In genomic region chr12:108551556-108551955, GRCh38 we compare ENCODE assay signal across 15 cellular contexts. TPM values are rescaled to one million over a fixed set of nuclear protein-coding genes. Genes with fewer than 3 reads are reported as not detected.
DNase-seq lines count a peak whose midpoint lies in the region; ATAC-seq and TF ChIP-seq lines count a peak whose summit lies in the region.
"Had no signal": no experiment of that assay in that cellular context is flagged by ENCODE, and none has a peak within 500 bp of the region (broad histone marks: within the 10 kb centered on the region; RNA-seq: fewer than 3 reads in every experiment).

No MANE protein-coding gene starts in this region.

- intact Hi-C loops in OCI-LY7 (cut with micrococcal nuclease; ENCODE audit: unreplicated experiment) = no loop called here
- intact Hi-C loops in lower lobe of right lung (cut with DNase I) = no loop called here

- peaks cover 24% of the 10 kb centered on the region; the same call in 1 of the 2 replicates for H4K20me1 ChIP-seq in OCI-LY7 (ENCODE audit: insufficient read depth, low read length)

- H3K4me1 ChIP-seq in OCI-LY7 (ENCODE audit: insufficient read depth, low read length, poor library complexity, severe bottlenecking) = peaks cover 74% of the 10 kb centered on the region
- H3K4me1 ChIP-seq in lower lobe of right lung = peaks cover 16% of the 10 kb centered on the region

- peak overlapping the region; percentile 35 for H3K4me3 ChIP-seq in OCI-LY7 (ENCODE audit: low read depth, low read length, poor library complexity, severe bottlenecking)
- H3K4me3 ChIP-seq in lower lobe of right lung = no peak overlapping the region
- H3K4me3 ChIP-seq: PC-9 had no signal

- no peak for ATAC-seq in activated T-cell treated with anti-CD3 and anti-CD28 coated beads, Interleukin-2, amount 50 U/mL, for 72 hours (replicated peaks in 1 of 2)
- no peak for ATAC-seq in effector memory CD8-positive, alpha-beta T cell (replicated peaks)
- no peak for ATAC-seq in stimulated activated effector memory CD8-positive, alpha-beta T cell treated with anti-CD3 and anti-CD28 coated beads, Interleukin-12 subunit alpha, Interleukin-12 subunit beta, amount 100 ng/mL, for 72 hours
- ATAC-seq in HG03342 (IDR thresholded peaks at IDR 0.05; ENCODE audit: unreplicated experiment) = no peak
- no peak for ATAC-seq in lower lobe of right lung

- H3K27me3 Mint-ChIP-seq in activated T-cell treated with anti-CD3 and anti-CD28 coated beads, Interleukin-2, amount 50 U/mL, for 72 hours (ENCODE audit: low read depth) = no peaks in the 10 kb centered on the region
- H3K27me3 Mint-ChIP-seq in effector memory CD8-positive, alpha-beta T cell = no peaks in the 10 kb centered on the region

- no TSS peak for BruUV-seq in OCI-LY7 (replicated peaks; lab: Mats Ljungman, UMichigan)

- H3K79me2 ChIP-seq in OCI-LY7 (ENCODE audit: insufficient read depth, low read depth, low read length) = peaks cover 98% of the 10 kb centered on the region

- H3K9me3 ChIP-seq in OCI-LY7 (ENCODE audit: low read length) (no peaks in the 10 kb centered on the region), lower lobe of right lung (no peaks in the 10 kb centered on the region)

- no peaks in the 10 kb centered on the region for H3K9me3 Mint-ChIP-seq in activated T-cell treated with anti-CD3 and anti-CD28 coated beads, Interleukin-2, amount 50 U/mL, for 72 hours
- H3K9me3 Mint-ChIP-seq in effector memory CD8-positive, alpha-beta T cell = no peaks in the 10 kb centered on the region
- H3K9me3 Mint-ChIP-seq in stimulated activated effector memory CD8-positive, alpha-beta T cell treated with anti-CD3 and anti-CD28 coated beads, Interleukin-12 subunit alpha, Interleukin-12 subunit beta, amount 100 ng/mL, for 72 hours = no peaks in the 10 kb centered on the region

- H3K27ac ChIP-seq in OCI-LY7 (ENCODE audit: low read depth, low read length, poor library complexity, severe bottlenecking) = peak overlapping the region; percentile 44
- H3K27ac ChIP-seq in lower lobe of right lung = no peak overlapping the region
- H3K27ac ChIP-seq: brain microvascular endothelial cell, KMS-11, PC-9 had no signal

- peaks cover 7 to 20% of the 10 kb centered on the region in 2 donors for H3K36me3 Mint-ChIP-seq in activated T-cell treated with anti-CD3 and anti-CD28 coated beads, Interleukin-2, amount 50 U/mL, for 72 hours (ENCODE audit: insufficient read depth in 2 of 2)
- peaks cover 46% of the 10 kb centered on the region for H3K36me3 Mint-ChIP-seq in effector memory CD8-positive, alpha-beta T cell (ENCODE audit: insufficient read depth)
- peaks cover 69% of the 10 kb centered on the region for H3K36me3 Mint-ChIP-seq in stimulated activated effector memory CD8-positive, alpha-beta T cell treated with anti-CD3 and anti-CD28 coated beads, Interleukin-12 subunit alpha, Interleukin-12 subunit beta, amount 100 ng/mL, for 72 hours

- H2AFZ ChIP-seq in OCI-LY7 (ENCODE audit: low read length) = no peak overlapping the region
- H2AFZ ChIP-seq: PC-9 had no signal

- no peaks in the 10 kb centered on the region for H3K27me3 ChIP-seq in lower lobe of right lung (ENCODE audit: low read depth)
- H3K27me3 ChIP-seq: brain microvascular endothelial cell had no signal

- H3K9me2 ChIP-seq in OCI-LY7 (ENCODE audit: insufficient read depth, low read length) = no peaks in the 10 kb centered on the region

- no peak for DNase-seq in activated T-cell treated with anti-CD3 and anti-CD28 coated beads, Interleukin-2, amount 50 U/mL, for 72 hours
- no peak for DNase-seq in activated T-cell treated with anti-CD3 and anti-CD28 coated beads for 4 hours
- no peak for DNase-seq in OCI-LY7 (ENCODE audit: low spot score)
- DNase-seq in effector memory CD8-positive, alpha-beta T cell = no peak
- no peak for DNase-seq in stimulated activated effector memory CD8-positive, alpha-beta T cell treated with anti-CD3 and anti-CD28 coated beads, Interleukin-12 subunit alpha, Interleukin-12 subunit beta, amount 100 ng/mL, for 72 hours (ENCODE audit: low spot score in 2 of 2)
- no peak for DNase-seq in lower lobe of right lung
- no peak for DNase-seq in NCI-H1436 (lab: John Stamatoyannopoulos, UW)
- DNase-seq: activated CD8-positive, alpha-beta memory T cell treated with anti-CD3 and anti-CD28 coated beads, Interleukin-2, amount 50 U/mL, for 4 hours; brain microvascular endothelial cell; mammary epithelial cell; NCI-H2171; PC-9 had no signal

- TF ChIP-seq CTCF in OCI-LY7 (conservative IDR thresholded peaks at IDR 0.05; ENCODE audit: low read length) = no peak
- no peak for TF ChIP-seq CTCF in lower lobe of right lung (IDR thresholded peaks at IDR 0.05)

- peak overlapping the region; percentile 66 for H3K4me2 ChIP-seq in OCI-LY7 (ENCODE audit: low read length)
- H3K4me2 ChIP-seq: KMS-11, PC-9 had no signal

- H3K4me1 Mint-ChIP-seq in activated T-cell treated with anti-CD3 and anti-CD28 coated beads, Interleukin-2, amount 50 U/mL, for 72 hours (ENCODE audit: low read depth) = peaks cover 64% of the 10 kb centered on the region
- H3K4me1 Mint-ChIP-seq in effector memory CD8-positive, alpha-beta T cell (ENCODE audit: low read depth in 2 of 2) = peaks cover 41 to 58% of the 10 kb centered on the region in 2 donors
- peaks cover 51% of the 10 kb centered on the region for H3K4me1 Mint-ChIP-seq in stimulated activated effector memory CD8-positive, alpha-beta T cell treated with anti-CD3 and anti-CD28 coated beads, Interleukin-12 subunit alpha, Interleukin-12 subunit beta, amount 100 ng/mL, for 72 hours

- peak overlapping the region; percentile 93 for H3K27ac Mint-ChIP-seq in activated T-cell treated with anti-CD3 and anti-CD28 coated beads, Interleukin-2, amount 50 U/mL, for 72 hours
- peak overlapping the region; percentile 19 to 76 for H3K27ac Mint-ChIP-seq in effector memory CD8-positive, alpha-beta T cell
- H3K27ac Mint-ChIP-seq in stimulated activated effector memory CD8-positive, alpha-beta T cell treated with anti-CD3 and anti-CD28 coated beads, Interleukin-12 subunit alpha, Interleukin-12 subunit beta, amount 100 ng/mL, for 72 hours = no peak overlapping the region

- CTCF ChIA-PET in OCI-LY7 (lab: Charles Lee; ENCODE audit: unreplicated experiment) = no interaction called here

- POLR2A ChIA-PET in OCI-LY7 (lab: Charles Lee) = interaction anchor here (1.4 to 1.6 kb wide), 2 partner anchors 17 to 84 kb away, joined by 4 to 6 read pairs; no protein-coding TSS in a partner anchor

- H3K36me3 ChIP-seq in OCI-LY7 (ENCODE audit: insufficient read depth, low read length) (peaks cover 89% of the 10 kb centered on the region), lower lobe of right lung (peaks cover 32% of the 10 kb centered on the region)

- H3K4me3 Mint-ChIP-seq in activated T-cell treated with anti-CD3 and anti-CD28 coated beads, Interleukin-2, amount 50 U/mL, for 72 hours = peak overlapping the region; percentile 53 to 80
- H3K4me3 Mint-ChIP-seq in effector memory CD8-positive, alpha-beta T cell = peak overlapping the region; percentile 9 to 55
- peak overlapping the region; percentile 7 for H3K4me3 Mint-ChIP-seq in stimulated activated effector memory CD8-positive, alpha-beta T cell treated with anti-CD3 and anti-CD28 coated beads, Interleukin-12 subunit alpha, Interleukin-12 subunit beta, amount 100 ng/mL, for 72 hours

RNA-seq across cellular contexts. Expression of gene SART3, which starts 9.4 kb away (rescaled TPM):
- total RNA-seq in activated T-cell treated with anti-CD3 and anti-CD28 coated beads, Interleukin-2, amount 50 U/mL, for 72 hours = 10 to 100 TPM; 75.7 to 78.8 TPM
- total RNA-seq in OCI-LY7 (2014; rRNA removed; shearing (Covaris generic)) = 211 and 238 TPM in 2 replicates
- total RNA-seq in OCI-LY7 (2022) (130 and 143 TPM in 2 replicates), lower lobe of right lung (42.8 TPM)

RNA-seq across cellular contexts. Expression of gene ISCU, which starts 10.8 kb away (rescaled TPM):
- 100 to 1,000 TPM; 115 to 139 TPM for total RNA-seq in activated T-cell treated with anti-CD3 and anti-CD28 coated beads, Interleukin-2, amount 50 U/mL, for 72 hours
- total RNA-seq in OCI-LY7 (2014; rRNA removed; shearing (Covaris generic)) = 137 and 146 TPM in 2 replicates
- total RNA-seq in OCI-LY7 (2022) = 123 and 130 TPM in 2 replicates
- total RNA-seq in lower lobe of right lung = 133 TPM

RNA-seq across cellular contexts. Expression of gene FICD, which starts 36.5 kb away (rescaled TPM):
- total RNA-seq in activated T-cell treated with anti-CD3 and anti-CD28 coated beads, Interleukin-2, amount 50 U/mL, for 72 hours = 1 to 10 TPM; 4.0 to 7.7 TPM
- 8.4 and 13.1 TPM in 2 replicates for total RNA-seq in OCI-LY7 (2014; rRNA removed; shearing (Covaris generic))
- total RNA-seq in OCI-LY7 (2022) = 9.0 and 9.9 TPM in 2 replicates
- total RNA-seq in lower lobe of right lung = 8.3 TPM

RNA-seq across cellular contexts. Expression of gene TMEM119, which starts 46.3 kb away (rescaled TPM):
- under 1 TPM; 0.65 to 0.74 TPM for total RNA-seq in activated T-cell treated with anti-CD3 and anti-CD28 coated beads, Interleukin-2, amount 50 U/mL, for 72 hours
- not detected in 2 replicates for total RNA-seq in OCI-LY7 (2014; rRNA removed; shearing (Covaris generic))
- total RNA-seq in OCI-LY7 (2022) (not detected in 2 replicates), lower lobe of right lung (13.4 TPM)
- total RNA-seq: PC-9, pulmonary artery endothelial cell had no signal

Comparison
In these comparisons a context has a peak if more than half of its experiments do, and no peak if none do; other contexts are left out.
1. H3K4me3 Mint-ChIP-seq: peak in every context shown above with its lines; median percentile 66 in activated T-cell treated with anti-CD3 and anti-CD28 coated beads, Interleukin-2, amount 50 U/mL, for 72 hours; 32 in effector memory CD8-positive, alpha-beta T cell; 7 in stimulated activated effector memory CD8-positive, alpha-beta T cell treated with anti-CD3 and anti-CD28 coated beads, Interleukin-12 subunit alpha, Interleukin-12 subunit beta, amount 100 ng/mL, for 72 hours.